ENCODE assay signal across 22 cellular contexts in genomic region chr15:56965614-56966013, GRCh38.
"Had no signal": no experiment of that assay in that cellular context is flagged by ENCODE, and none has a peak within 500 bp of the region (broad histone marks: within the 10 kb centered on the region; RNA-seq: fewer than 3 reads in every experiment).

No MANE protein-coding gene starts in this region.

- H3K27me3 Mint-ChIP-seq: naive thymus-derived CD4-positive, alpha-beta T cell; stimulated activated naive B cell treated with anti-CD40 and anti-IgM and Interleukin-4, amounts not matched to agents 10 μg/mL and 1 μg/mL and 100 μg/mL, for 72 hours; stimulated activated naive CD8-positive, alpha-beta T cell treated with anti-CD3 and anti-CD28 coated beads, Interleukin-15, amount 100 ng/mL, for 72 hours had no signal

- ATAC-seq: heart left ventricle; left ventricle myocardium superior; naive thymus-derived CD4-positive, alpha-beta T cell; sciatic nerve; stimulated activated naive B cell treated with anti-CD40 and anti-IgM and Interleukin-4, amounts not matched to agents 10 μg/mL and 1 μg/mL and 100 μg/mL, for 72 hours; stimulated activated naive CD8-positive, alpha-beta T cell treated with anti-CD3 and anti-CD28 coated beads, Interleukin-15, amount 100 ng/mL, for 72 hours; upper lobe of right lung had no signal

- H3K9me3 ChIP-seq: heart left ventricle, prostate gland, testis, tibial nerve, upper lobe of right lung, vagina had no signal

- DNase-seq: cortex of kidney; dorsolateral prefrontal cortex; effector CD8-positive, alpha-beta T cell; foreskin melanocyte; heart left ventricle; hippocampal formation; left ventricle myocardium superior; naive thymus-derived CD4-positive, alpha-beta T cell; nephron progenitor cell; retina; stimulated activated CD4-positive, alpha-beta T cell treated with anti-CD3 and anti-CD28 coated beads, Interleukin-2, amount 100 ng/mL, for 24 hours; stimulated activated CD4-positive, alpha-beta T cell treated with anti-CD3 and anti-CD28 coated beads, Interleukin-4, amount 100 ng/mL, for 4 hours; stimulated activated naive B cell treated with anti-CD40 and anti-IgM and Interleukin-4, amounts not matched to agents 10 μg/mL and 1 μg/mL and 100 μg/mL, for 72 hours; stimulated activated naive CD8-positive, alpha-beta T cell treated with anti-CD3 and anti-CD28 coated beads, Interleukin-15, amount 100 ng/mL, for 72 hours; testis; upper lobe of right lung had no signal

- H3K9me3 Mint-ChIP-seq: naive thymus-derived CD4-positive, alpha-beta T cell; stimulated activated naive B cell treated with anti-CD40 and anti-IgM and Interleukin-4, amounts not matched to agents 10 μg/mL and 1 μg/mL and 100 μg/mL, for 72 hours; stimulated activated naive CD8-positive, alpha-beta T cell treated with anti-CD3 and anti-CD28 coated beads, Interleukin-15, amount 100 ng/mL, for 72 hours had no signal

- H3K27ac ChIP-seq: heart left ventricle, parathyroid adenoma, prostate gland, testis, tibial nerve, upper lobe of right lung, vagina had no signal

- H3K9ac ChIP-seq: parathyroid adenoma had no signal

- H2AFZ ChIP-seq: parathyroid adenoma had no signal

- H3K4me3 ChIP-seq: dorsolateral prefrontal cortex, heart left ventricle, lung, prostate gland, testis, tibial nerve, upper lobe of right lung, vagina had no signal

- H3K4me3 Mint-ChIP-seq: naive thymus-derived CD4-positive, alpha-beta T cell; nephron progenitor cell; stimulated activated naive B cell treated with anti-CD40 and anti-IgM and Interleukin-4, amounts not matched to agents 10 μg/mL and 1 μg/mL and 100 μg/mL, for 72 hours; stimulated activated naive CD8-positive, alpha-beta T cell treated with anti-CD3 and anti-CD28 coated beads, Interleukin-15, amount 100 ng/mL, for 72 hours had no signal

- H3K27ac Mint-ChIP-seq: nephron progenitor cell; stimulated activated naive B cell treated with anti-CD40 and anti-IgM and Interleukin-4, amounts not matched to agents 10 μg/mL and 1 μg/mL and 100 μg/mL, for 72 hours; stimulated activated naive CD8-positive, alpha-beta T cell treated with anti-CD3 and anti-CD28 coated beads, Interleukin-15, amount 100 ng/mL, for 72 hours had no signal

- H3K27me3 ChIP-seq: dorsolateral prefrontal cortex, heart left ventricle, testis, tibial nerve, upper lobe of right lung, vagina had no signal

- H3K36me3 ChIP-seq: heart left ventricle, prostate gland, tibial nerve, upper lobe of right lung, vagina had no signal
